10 cellular contexts compared by ENCODE assay signal in genomic region chr2:71934595-71935263, GRCh38.
DNase-seq lines count a peak whose midpoint lies in the region; ATAC-seq and TF ChIP-seq lines count a peak whose summit lies in the region.
"Had no signal": no experiment of that assay in that cellular context is flagged by ENCODE, and none has a peak within 500 bp of the region (broad histone marks: within the 10 kb centered on the region; RNA-seq: fewer than 3 reads in every experiment).

No MANE protein-coding gene starts in this region.

- no peak overlapping the region for H2BK5ac ChIP-seq in neuronal stem cell (ENCODE audit: low read length)

- no peaks in the 10 kb centered on the region for H3K79me1 ChIP-seq in neuronal stem cell (ENCODE audit: low read depth, low read length)

- peak overlapping the region; percentile 40 for H3K23ac ChIP-seq in neuronal stem cell (ENCODE audit: low read depth, low read length, poor library complexity)

- H2BK120ac ChIP-seq in neuronal stem cell (ENCODE audit: low read depth, low read length), result no peak overlapping the region

- peak overlapping the region; percentile 37 for H3K18ac ChIP-seq in neuronal stem cell (ENCODE audit: low read length)

- H3K4me3 Mint-ChIP-seq in immature natural killer cell, result no peak overlapping the region
- no peak overlapping the region for H3K4me3 Mint-ChIP-seq in GM23338
- no peak overlapping the region for H3K4me3 Mint-ChIP-seq in activated T-cell treated with anti-CD3 and anti-CD28 coated beads, Interleukin-2, amount 50 U/mL, for 72 hours
- H3K4me3 Mint-ChIP-seq: activated naive CD8-positive, alpha-beta T cell had no signal

- no peaks in the 10 kb centered on the region for H3K9me3 Mint-ChIP-seq in immature natural killer cell
- no peaks in the 10 kb centered on the region for H3K9me3 Mint-ChIP-seq in GM23338
- H3K9me3 Mint-ChIP-seq in activated T-cell treated with anti-CD3 and anti-CD28 coated beads, Interleukin-2, amount 50 U/mL, for 72 hours, result no peaks in the 10 kb centered on the region

- H3K27me3 Mint-ChIP-seq in immature natural killer cell (ENCODE audit: low read depth in 3 of 3), result peaks cover 0 to 4% (median 2%) of the 10 kb centered on the region in 3 donors
- no peaks in the 10 kb centered on the region for H3K27me3 Mint-ChIP-seq in GM23338 (ENCODE audit: insufficient read depth, low read depth, poor library complexity)
- H3K27me3 Mint-ChIP-seq in activated T-cell treated with anti-CD3 and anti-CD28 coated beads, Interleukin-2, amount 50 U/mL, for 72 hours (ENCODE audit: low read depth), result no peaks in the 10 kb centered on the region
- H3K27me3 Mint-ChIP-seq: activated naive CD8-positive, alpha-beta T cell had no signal

- H3K9me3 ChIP-seq in esophagus (ENCODE audit: control insufficient read depth in 2 of 2, insufficient read depth in 1 of 2, low read depth in 1 of 2, low read length in 1 of 2) (peaks cover 0 to 2% of the 10 kb centered on the region in 2 donors), neuronal stem cell (replicated peaks in 1 of 2; ENCODE audit: control insufficient read depth in 2 of 2, insufficient read depth in 1 of 2, low read depth in 1 of 2, low read length in 2 of 2) (peaks cover 0 to 1% of the 10 kb centered on the region in 2 donors)

- no peaks in the 10 kb centered on the region for H3K79me2 ChIP-seq in GM23338 (replicated peaks; ENCODE audit: insufficient read depth)

- no peaks in the 10 kb centered on the region for H3K27me3 ChIP-seq in esophagus (ENCODE audit: control insufficient read depth in 1 of 2, insufficient read depth in 2 of 2, low read length in 2 of 2)
- no peaks in the 10 kb centered on the region for H3K27me3 ChIP-seq in neuronal stem cell (ENCODE audit: control insufficient read depth in 3 of 3, insufficient read depth in 3 of 3, low read depth in 1 of 3, low read length in 3 of 3)
- no peaks in the 10 kb centered on the region for H3K27me3 ChIP-seq in GM23338 (ENCODE audit: insufficient read depth)

- no peak overlapping the region for H4K8ac ChIP-seq in neuronal stem cell (ENCODE audit: low read depth, low read length)

- H2BK12ac ChIP-seq in neuronal stem cell (ENCODE audit: low read length), result no peak overlapping the region

- no peak for ATAC-seq in GM23338
- ATAC-seq in activated T-cell treated with anti-CD3 and anti-CD28 coated beads, Interleukin-2, amount 50 U/mL, for 72 hours (replicated peaks in 1 of 2), result no peak
- ATAC-seq in GM18868 (IDR thresholded peaks at IDR 0.05; ENCODE audit: unreplicated experiment), result no peak

- no peaks in the 10 kb centered on the region for H3K4me1 Mint-ChIP-seq in immature natural killer cell
- no peaks in the 10 kb centered on the region for H3K4me1 Mint-ChIP-seq in GM23338
- H3K4me1 Mint-ChIP-seq in activated T-cell treated with anti-CD3 and anti-CD28 coated beads, Interleukin-2, amount 50 U/mL, for 72 hours (ENCODE audit: low read depth), result no peaks in the 10 kb centered on the region

- H2AK5ac ChIP-seq in neuronal stem cell (ENCODE audit: low read depth, low read length), result peak overlapping the region; percentile 82

- peak overlapping the region; percentile 26 to 53 for H3K27ac ChIP-seq in esophagus (ENCODE audit: low read depth in 2 of 2, low read length in 1 of 2)
- no peak overlapping the region for H3K27ac ChIP-seq in neuronal stem cell (replicated peaks; ENCODE audit: low read length)
- no peak overlapping the region for H3K27ac ChIP-seq in GM23338 (ENCODE audit: low read depth)

- no peak overlapping the region for H4K91ac ChIP-seq in neuronal stem cell (ENCODE audit: low read depth, low read length, poor library complexity)

- no peaks in the 10 kb centered on the region; the same call in 1 of the 2 replicates for H3K9me2 ChIP-seq in GM23338 (ENCODE audit: insufficient read depth)

- H3K4me1 ChIP-seq in esophagus (ENCODE audit: control insufficient read depth in 2 of 2, insufficient read depth in 2 of 2, low read length in 1 of 2) (peaks cover 0 to 2% of the 10 kb centered on the region in 2 donors), neuronal stem cell (ENCODE audit: control insufficient read depth in 2 of 2, insufficient read depth in 1 of 2, low read depth in 1 of 2, low read length in 2 of 2) (no peaks in the 10 kb centered on the region), GM23338 (ENCODE audit: insufficient read depth) (no peaks in the 10 kb centered on the region)

- no peak for TF ChIP-seq CTCF in GM23338 (conservative IDR thresholded peaks at IDR 0.05; ENCODE audit: low read depth in 2 of 2)

- H3K36me3 ChIP-seq in esophagus (ENCODE audit: control insufficient read depth in 2 of 2, insufficient read depth in 2 of 2, low read length in 1 of 2), result no peaks in the 10 kb centered on the region
- no peaks in the 10 kb centered on the region for H3K36me3 ChIP-seq in neuronal stem cell (replicated peaks in 1 of 2; ENCODE audit: control insufficient read depth in 2 of 2, insufficient read depth in 2 of 2, low read length in 2 of 2)
- no peaks in the 10 kb centered on the region for H3K36me3 ChIP-seq in GM23338 (ENCODE audit: insufficient read depth)

- H3K27ac Mint-ChIP-seq in immature natural killer cell (no peak overlapping the region), GM23338 (no peak overlapping the region)
- H3K27ac Mint-ChIP-seq in activated T-cell treated with anti-CD3 and anti-CD28 coated beads, Interleukin-2, amount 50 U/mL, for 72 hours, result no peak overlapping the region
- H3K27ac Mint-ChIP-seq: activated naive CD8-positive, alpha-beta T cell had no signal

- DNase-seq in AG08395 (ENCODE audit: low spot score) (peak; percentile 52), LoVo (ENCODE audit: low spot score) (peak; percentile 19), neuronal stem cell (ENCODE audit: low spot score) (no peak), immature natural killer cell (no peak), GM23338 (ENCODE audit: low spot score) (no peak)
- no peak for DNase-seq in activated T-cell treated with anti-CD3 and anti-CD28 coated beads, Interleukin-2, amount 50 U/mL, for 72 hours
- DNase-seq: NCI-H82 had no signal

- no peak overlapping the region for H2AFZ ChIP-seq in neuronal stem cell (ENCODE audit: low read length)
- H2AFZ ChIP-seq in GM23338, result no peak overlapping the region

- H3K4me2 ChIP-seq in neuronal stem cell (ENCODE audit: insufficient read depth, low read length, poor library complexity, severe bottlenecking) (no peak overlapping the region), GM23338 (no peak overlapping the region)

- no peak overlapping the region for H2BK15ac ChIP-seq in neuronal stem cell (ENCODE audit: low read length)

- no peak overlapping the region for H3K14ac ChIP-seq in neuronal stem cell (ENCODE audit: low read length)

- H3K4me3 ChIP-seq in esophagus (ENCODE audit: low read depth in 1 of 2, low read length in 2 of 2), result no peak overlapping the region
- H3K4me3 ChIP-seq in neuronal stem cell (ENCODE audit: low read length in 2 of 2), result no peak overlapping the region
- no peak overlapping the region for H3K4me3 ChIP-seq in GM23338

- no peaks in the 10 kb centered on the region for H4K20me1 ChIP-seq in GM23338 (replicated peaks; ENCODE audit: insufficient read depth)

- no peaks in the 10 kb centered on the region for H3K36me3 Mint-ChIP-seq in immature natural killer cell
- no peaks in the 10 kb centered on the region for H3K36me3 Mint-ChIP-seq in GM23338 (ENCODE audit: low read depth)
- H3K36me3 Mint-ChIP-seq in activated T-cell treated with anti-CD3 and anti-CD28 coated beads, Interleukin-2, amount 50 U/mL, for 72 hours (ENCODE audit: insufficient read depth in 2 of 2), result no peaks in the 10 kb centered on the region
- H3K36me3 Mint-ChIP-seq: activated naive CD8-positive, alpha-beta T cell had no signal

- H3F3A ChIP-seq in GM23338 (replicated peaks; ENCODE audit: low read depth), result no peaks in the 10 kb centered on the region

- no peak overlapping the region for H3K9ac ChIP-seq in neuronal stem cell (ENCODE audit: low read depth, low read length, poor library complexity)

- WGBS in esophagus, 2 donors, result 72 to 81% methylated on average over 4 of the region's 4 CpGs
- no CpG with 5 or more reads among the region's 4 CpGs for WGBS in neuronal stem cell (ENCODE audit: extremely low coverage in 2 of 2, insufficient read length in 2 of 2, insufficient replicate concordance in 1 of 2), 2 donors

- H3K4ac ChIP-seq in neuronal stem cell (ENCODE audit: low read length), result no peak overlapping the region

TF ChIP-seq in GM23338, 12 proteins besides CTCF, POLR2A, EP300 and RAD21 (continues in another document):
- TF ChIP-seq CREB1 (CRISPR knock-in tag; IDR thresholded peaks at IDR 0.05; ENCODE audit: low read depth), result no peak
- TF ChIP-seq ZNF114 (CRISPR knock-in tag; IDR thresholded peaks at IDR 0.05), result no peak
- no peak for TF ChIP-seq ZNF331 (CRISPR knock-in tag; IDR thresholded peaks at IDR 0.05; ENCODE audit: low read depth)
- TF ChIP-seq POLR2AphosphoS5 (IDR thresholded peaks at IDR 0.05; ENCODE audit: low read depth), result no peak
- TF ChIP-seq NANOG (IDR thresholded peaks at IDR 0.05; ENCODE audit: borderline replicate concordance), result no peak
- TF ChIP-seq EZH2phosphoT487 (IDR thresholded peaks at IDR 0.05; ENCODE audit: unreplicated experiment), result no peak
- TF ChIP-seq ETS1 (IDR thresholded peaks at IDR 0.05), result no peak
- TF ChIP-seq EZH2 (IDR thresholded peaks at IDR 0.05; ENCODE audit: low read depth, unreplicated experiment), result no peak

Comparison
In these comparisons a context has a peak if more than half of its experiments do, and no peak if none do; other contexts are left out.
1. DNase-seq: peak in AG08395 (single experiment) and LoVo (single experiment); none in neuronal stem cell (single experiment), immature natural killer cell (0 of 3), GM23338 (single experiment) and activated T-cell treated with anti-CD3 and anti-CD28 coated beads, Interleukin-2, amount 50 U/mL, for 72 hours (0 of 2).
2. H3K27ac ChIP-seq: peak in esophagus (2 of 2); none in neuronal stem cell (single experiment) and GM23338 (single experiment).